ENCODE assay signal across 9 cellular contexts in the genomic region with DNA sequence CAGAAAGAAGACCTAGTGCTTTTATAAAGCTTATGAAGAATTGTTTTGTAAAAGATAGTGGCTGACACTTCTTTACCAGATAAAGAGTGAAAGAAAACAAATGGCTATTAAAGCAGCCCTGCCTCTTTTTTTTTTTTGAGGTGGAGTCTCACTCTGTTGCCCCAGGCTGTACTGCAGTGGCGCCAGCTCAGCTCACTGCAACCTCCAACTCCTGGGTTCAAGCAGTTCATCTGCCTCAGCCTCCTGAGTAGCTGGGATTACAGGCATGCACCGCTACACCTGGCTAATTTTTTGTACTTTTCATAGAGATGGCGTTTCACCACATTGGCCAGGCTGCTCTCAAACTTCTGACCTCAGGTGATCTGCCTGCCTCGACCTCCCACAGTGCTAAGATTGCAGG. TPM values are rescaled to one million over a fixed set of nuclear protein-coding genes. Genes with fewer than 3 reads are reported as not detected.
DNase-seq lines count a peak whose midpoint lies in the region; ATAC-seq and TF ChIP-seq lines count a peak whose summit lies in the region.
"Had no signal": no experiment of that assay in that cellular context is flagged by ENCODE, and none has a peak within 500 bp of the region (broad histone marks: within the 10 kb centered on the region; RNA-seq: fewer than 3 reads in every experiment).

No MANE protein-coding gene starts in this region.

- H3K36me3 ChIP-seq in A673 (ENCODE audit: insufficient read depth, low read length, poor library complexity, severe bottlenecking) (peaks cover 72% of the 10 kb centered on the region), adrenal gland (replicated peaks in 1 of 2) (peaks cover 0 to 79% of the 10 kb centered on the region in 2 donors), right lobe of liver (peaks cover 0 to 62% (median 21%) of the 10 kb centered on the region in 4 donors)

- peak; percentile 64 for DNase-seq in A673 (ENCODE audit: low spot score)
- peak; percentile 47 for DNase-seq in HK-2 (ENCODE audit: unreplicated experiment)
- peak in 1 of 7 donors; percentile 13 for DNase-seq in adrenal gland
- DNase-seq in right lobe of liver = no peak
- DNase-seq in globus pallidus (ENCODE audit: low spot score) = no peak
- DNase-seq in C1 segment of cervical spinal cord (lab: John Stamatoyannopoulos, UW) = no peak
- DNase-seq: NCI-H2171 treated with DMSO at 0.1 percent for 48 hours had no signal

- intact Hi-C loops in A673 (cut with micrococcal nuclease; ENCODE audit: unreplicated experiment) (no loop called here), adrenal gland (cut with DNase I) (no loop called here), right lobe of liver (cut with DNase I) (no loop called here)

- 75 to 91% (median 85%) methylated on average over 4 of the region's 4 CpGs for WGBS in adrenal gland, 4 donors
- 80% methylated on average over 3 of the region's 4 CpGs for WGBS in right lobe of liver (ENCODE audit: insufficient coverage, low coverage, low lambda C conversion rate, missing lambda C conversion rate)

- H3K9me3 ChIP-seq in A673 (ENCODE audit: low read depth, low read length, poor library complexity, severe bottlenecking) (no peaks in the 10 kb centered on the region), adrenal gland (replicated peaks in 1 of 3) (no peaks in the 10 kb centered on the region), right lobe of liver (no peaks in the 10 kb centered on the region)

- BruUV-seq in A673 (replicated peaks; lab: Mats Ljungman, UMichigan) = no TSS peak

- ATAC-seq in right lobe of liver (no peak), HG03280 (IDR thresholded peaks at IDR 0.05; ENCODE audit: unreplicated experiment) (no peak), GM18870 (IDR thresholded peaks at IDR 0.05; ENCODE audit: unreplicated experiment) (no peak)

- no peak for TF ChIP-seq CTCF in A673 (conservative IDR thresholded peaks at IDR 0.05; ENCODE audit: low read depth, low read length)
- TF ChIP-seq CTCF in adrenal gland (IDR thresholded peaks at IDR 0.05) = no peak
- no peak for TF ChIP-seq CTCF in right lobe of liver (IDR thresholded peaks at IDR 0.05)

- CTCF ChIA-PET in A673 (lab: Charles Lee) = no interaction called here

- H3K4me3 ChIP-seq in A673 (ENCODE audit: low read depth, low read length, poor library complexity, severe bottlenecking) = no peak overlapping the region
- H3K4me3 ChIP-seq in adrenal gland = no peak overlapping the region
- H3K4me3 ChIP-seq in right lobe of liver = no peak overlapping the region

- peak overlapping the region; percentile 96 for H3K27ac ChIP-seq in A673 (ENCODE audit: low read depth, low read length, poor library complexity, severe bottlenecking)
- peak overlapping the region in 4 of 5 donors; percentile 5 to 62 (median 34) for H3K27ac ChIP-seq in adrenal gland
- peak overlapping the region; percentile 19 to 23 (median 21) for H3K27ac ChIP-seq in right lobe of liver

- peaks cover 25% of the 10 kb centered on the region for H3K4me1 ChIP-seq in A673 (ENCODE audit: insufficient read depth, low read length, poor library complexity, severe bottlenecking)
- peaks cover 20 to 37% of the 10 kb centered on the region in 2 donors for H3K4me1 ChIP-seq in adrenal gland (replicated peaks in 1 of 2)
- H3K4me1 ChIP-seq in right lobe of liver = peaks cover 0 to 11% (median 1%) of the 10 kb centered on the region in 4 donors

- no peak for TF ChIP-seq POLR2A in adrenal gland (IDR thresholded peaks at IDR 0.05)
- no peak for TF ChIP-seq POLR2A in right lobe of liver (IDR thresholded peaks at IDR 0.05)

- POLR2A ChIA-PET in A673 (lab: Charles Lee; ENCODE audit: low non-redundant PET) = no interaction called here

- H3K27me3 ChIP-seq in A673 (replicated peaks; ENCODE audit: insufficient read depth, low read depth, low read length, poor library complexity) (no peaks in the 10 kb centered on the region), adrenal gland (no peaks in the 10 kb centered on the region), right lobe of liver (no peaks in the 10 kb centered on the region)

RNA-seq across cellular contexts. Expression of gene ARPC2, which starts 12.9 kb away (rescaled TPM):
- total RNA-seq in A673 (2021) (241 and 291 TPM in 2 replicates), adrenal gland (100 to 1,000 TPM; 122 to 254 (median 193) TPM), right lobe of liver (100 to 1,000 TPM in 1 of 6 experiments, 10 to 100 TPM in 5; 54.9 to 110 (median 78.1) TPM)
- 100 to 1,000 TPM in 2 of 3 donors, 10 to 100 TPM in 1; 93.5 to 284 (median 118) TPM for polyA plus RNA-seq in adrenal gland

RNA-seq across cellular contexts. Expression of gene GPBAR1, which starts 31.0 kb away (rescaled TPM):
- 0.30 and 0.46 TPM in 2 replicates for total RNA-seq in A673 (2021)
- total RNA-seq in adrenal gland = 10 to 100 TPM in 1 of 8 donors, 1 to 10 TPM in 7; 2.6 to 15.3 (median 4.1) TPM
- 1 to 10 TPM in 2 of 3 donors, under 1 TPM in 1; 0.11 to 4.0 (median 2.1) TPM for polyA plus RNA-seq in adrenal gland
- 1 to 10 TPM in 2 of 6 experiments, under 1 TPM in 4; 0.56 to 3.2 (median 0.94) TPM for total RNA-seq in right lobe of liver

RNA-seq across cellular contexts. Expression of gene AAMP, which starts 40.1 kb away (rescaled TPM):
- 74.7 and 78.8 TPM in 2 replicates for total RNA-seq in A673 (2021)
- 100 to 1,000 TPM in 5 of 8 donors, 10 to 100 TPM in 3; 84.9 to 314 (median 110) TPM for total RNA-seq in adrenal gland
- polyA plus RNA-seq in adrenal gland = 100 to 1,000 TPM in 1 of 3 donors, 10 to 100 TPM in 2; 54.8 to 129 (median 89.0) TPM
- 10 to 100 TPM; 40.0 to 99.5 (median 45.2) TPM for total RNA-seq in right lobe of liver

RNA-seq across cellular contexts. Expression of gene PNKD, which starts 40.5 kb away (rescaled TPM):
- total RNA-seq in A673 (2021) (36.7 and 44.9 TPM in 2 replicates), adrenal gland (100 to 1,000 TPM in 3 of 8 donors, 10 to 100 TPM in 5; 48.8 to 118 (median 87.4) TPM), right lobe of liver (100 to 1,000 TPM in 4 of 6 experiments, 10 to 100 TPM in 2; 78.5 to 137 (median 115) TPM)
- polyA plus RNA-seq in adrenal gland = 100 to 1,000 TPM in 2 of 3 donors, 10 to 100 TPM in 1; 56.9 to 181 (median 139) TPM

Comparison
In these comparisons a context has a peak if more than half of its experiments do, and no peak if none do; other contexts are left out.
1. DNase-seq: peak in A673 (single experiment) and HK-2 (single experiment); none in right lobe of liver (0 of 3), globus pallidus (single experiment) and C1 segment of cervical spinal cord (0 of 14).
2. H3K27ac ChIP-seq: peak in every context shown above with its lines; median percentile 96 in A673; 34 in adrenal gland; 21 in right lobe of liver.